ENCODE assay signal across 8 cellular contexts in genomic region chr1:156082111-156083091, GRCh38. TPM values are rescaled to one million over a fixed set of nuclear protein-coding genes. Genes with fewer than 3 reads are reported as not detected.
A peak's percentile ranks its signal among the peaks of the same experiment; 100 is the strongest.
DNase-seq lines count a peak whose midpoint lies in the region; ATAC-seq and TF ChIP-seq lines count a peak whose summit lies in the region.

Gene MEX3A (minus strand): TSS chr1:156082465. CDS start chr1:156081998, 467 bp downstream.

- peak within 1 kb of the TSS; percentile 85 for H3K9ac ChIP-seq in ES-I3 (ENCODE audit: low read depth, low read length)

- peak within 1 kb of the TSS; percentile 88 for H3K4me3 ChIP-seq in fibroblast of villous mesenchyme (ENCODE audit: low read depth, low read length)
- H3K4me3 ChIP-seq in thymus (ENCODE audit: low read length): peak within 1 kb of the TSS; percentile 84

- intact Hi-C loops in natural killer cell (cut with micrococcal nuclease): no loop called here

- H3K27ac ChIP-seq in thymus (ENCODE audit: low read depth): no peak within 1 kb of the TSS

- peak; percentile 70 to 78 for DNase-seq in Kasumi-1 (lab: John Stamatoyannopoulos, UW)
- DNase-seq in RPMI7951 (ENCODE audit: low read depth): peak; percentile 66
- peak; percentile 36 for DNase-seq in activated effector memory CD4-positive, alpha-beta T cell treated with Interleukin-2 at 50 U/mL for 16 hours
- DNase-seq in fibroblast of villous mesenchyme (ENCODE audit: low read depth): peak; percentile 65
- DNase-seq in natural killer cell: peak; percentile 58

- H3K9me3 ChIP-seq in ES-I3 (ENCODE audit: control insufficient read depth, insufficient read depth, low read length) (no peaks in the 10 kb centered on the region), thymus (ENCODE audit: control insufficient read depth) (no peaks in the 10 kb centered on the region)

- peaks cover 38% of the 10 kb centered on the region for H3K4me1 ChIP-seq in ES-I3 (ENCODE audit: insufficient read depth, low read length)
- H3K4me1 ChIP-seq in thymus (ENCODE audit: control insufficient read depth, insufficient read depth, low read length): peaks cover 5% of the 10 kb centered on the region

- H3K9me3 Mint-ChIP-seq in natural killer cell: no peaks in the 10 kb centered on the region

- H3K27ac Mint-ChIP-seq in natural killer cell: peak within 1 kb of the TSS in 1 of 2 donors; percentile 69

- TF ChIP-seq CTCF in fibroblast of villous mesenchyme (IDR thresholded peaks at IDR 0.05; ENCODE audit: insufficient read depth, low read depth, low read length): no peak
- TF ChIP-seq CTCF in natural killer cell (IDR thresholded peaks at IDR 0.05): no peak

- under 1% methylated on average over 69 of the region's 69 CpGs for WGBS in thymus

- no peaks in the 10 kb centered on the region for H3K36me3 Mint-ChIP-seq in natural killer cell

- peaks cover 12 to 33% of the 10 kb centered on the region in 2 donors for H3K27me3 Mint-ChIP-seq in natural killer cell (ENCODE audit: low read depth in 2 of 2)

- H3K27me3 ChIP-seq in thymus (ENCODE audit: control insufficient read depth, insufficient read depth): peaks cover 14% of the 10 kb centered on the region

- H3K4me1 Mint-ChIP-seq in natural killer cell: peaks cover 0 to 11% of the 10 kb centered on the region in 2 donors

- ATAC-seq in natural killer cell: peak; percentile 84 to 93 (median 86)
- no peak for ATAC-seq in GM21381 (IDR thresholded peaks at IDR 0.05; ENCODE audit: unreplicated experiment)

- H3K36me3 ChIP-seq in ES-I3 (ENCODE audit: insufficient read depth, low read length) (no peaks in the 10 kb centered on the region), thymus (ENCODE audit: control insufficient read depth, insufficient read depth) (peaks cover under 1% of the 10 kb centered on the region)

- peak within 1 kb of the TSS; percentile 86 for H3K4me3 Mint-ChIP-seq in natural killer cell

RNA-seq across cellular contexts. Expression of gene MEX3A, which starts in this region (rescaled TPM):
- 2.1 and 2.4 TPM in 2 replicates for total RNA-seq in RPMI7951 (2014; rRNA removed; shearing (Covaris generic))
- total RNA-seq in fibroblast of villous mesenchyme (1.7 and 1.9 TPM in 2 replicates), natural killer cell (under 1 TPM; 0.05 to 0.16 (median 0.14) TPM)
- 0.55 TPM for polyA plus RNA-seq in thymus

Comparison
In these comparisons a context has a peak if more than half of its experiments do, and no peak if none do; other contexts are left out.
1. Peak in DNase-seq and ATAC-seq in natural killer cell; RNA of the gene not detected or under 1 TPM.